10 cellular contexts compared by ENCODE assay signal in the genomic region with DNA sequence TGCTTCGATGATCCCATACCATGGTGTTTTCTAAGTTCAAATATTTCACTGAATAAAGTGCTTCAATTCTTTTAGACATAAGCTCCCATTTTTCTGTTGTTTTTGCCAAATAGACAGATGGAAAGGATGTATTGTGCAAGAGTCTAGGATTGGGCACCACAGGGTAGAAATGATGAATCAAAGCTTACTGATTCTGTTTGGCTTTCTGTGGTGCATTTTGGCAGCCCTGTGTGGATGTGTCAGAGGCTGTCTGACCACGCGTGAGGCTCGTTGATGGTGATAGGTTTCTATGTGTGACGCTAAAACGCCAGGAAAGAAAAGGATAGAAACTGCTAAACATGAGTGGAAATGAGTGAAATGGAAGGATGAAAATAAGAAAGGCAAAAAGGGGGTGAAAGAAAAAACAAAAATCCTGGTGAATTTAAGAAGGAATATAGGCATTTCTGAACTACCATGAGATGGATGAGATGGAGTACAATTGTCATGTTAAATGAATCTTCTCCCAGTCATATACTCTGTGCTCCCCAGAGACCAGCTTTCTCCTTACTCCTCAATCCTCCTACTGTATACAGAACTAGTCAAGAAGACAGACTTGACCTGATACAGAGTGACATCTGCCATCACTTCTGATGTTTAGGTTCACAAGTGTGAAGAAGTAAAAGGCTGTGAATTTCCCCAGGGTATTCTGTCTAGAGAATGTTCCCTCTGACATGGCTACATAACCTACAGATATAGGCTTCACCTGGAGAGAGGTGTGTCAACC. TPM values are rescaled to one million over a fixed set of nuclear protein-coding genes. Genes with fewer than 3 reads are reported as not detected.
DNase-seq lines count a peak whose midpoint lies in the region; ATAC-seq and TF ChIP-seq lines count a peak whose summit lies in the region.
"Had no signal": no experiment of that assay in that cellular context is flagged by ENCODE, and none has a peak within 500 bp of the region (broad histone marks: within the 10 kb centered on the region; RNA-seq: fewer than 3 reads in every experiment).

No MANE protein-coding gene starts in this region.

- TF ChIP-seq EP300 in tibial nerve (IDR thresholded peaks at IDR 0.05), result peak in 1 of 2 donors; percentile 49

- intact Hi-C loops in upper lobe of right lung (cut with DNase I), result no loop called here
- intact Hi-C loops in CD14-positive monocyte (cut with micrococcal nuclease), result no loop called here

- H3K27me3 Mint-ChIP-seq in activated naive CD4-positive, alpha-beta T cell treated with anti-CD3 and anti-CD28 coated beads, Interleukin-2, amount 50 U/mL, for 24 hours, result no peaks in the 10 kb centered on the region
- no peaks in the 10 kb centered on the region for H3K27me3 Mint-ChIP-seq in activated T-cell treated with anti-CD3 and anti-CD28 coated beads, Interleukin-2, amount 50 U/mL, for 4 hours (ENCODE audit: low read depth)
- peaks cover 0 to 2% (median 0%) of the 10 kb centered on the region in 3 donors for H3K27me3 Mint-ChIP-seq in CD14-positive monocyte (ENCODE audit: low read depth in 3 of 3)

- no peak overlapping the region for H3K4me3 ChIP-seq in tibial nerve
- H3K4me3 ChIP-seq in upper lobe of right lung, result no peak overlapping the region
- H3K4me3 ChIP-seq: heart right ventricle had no signal

- H3K27me3 ChIP-seq in tibial nerve (no peaks in the 10 kb centered on the region), upper lobe of right lung (no peaks in the 10 kb centered on the region)
- H3K27me3 ChIP-seq: heart right ventricle had no signal

- CTCF ChIA-PET in GM10248 (lab: Yijun Ruan, JAX), result interaction anchor here (1.5 to 2.3 kb wide), 4 partner anchors 8 to 168 kb away, joined by 5 to 11 read pairs (median 6); no protein-coding TSS in a partner anchor

- no peak for DNase-seq in activated naive CD4-positive, alpha-beta T cell (lab: John Stamatoyannopoulos, UW)
- no peak for DNase-seq in activated T-cell treated with anti-CD3 and anti-CD28 coated beads, Interleukin-2, amount 50 U/mL, for 4 hours
- DNase-seq in iris pigment epithelial cell (ENCODE audit: low read depth), result peak; percentile 97
- peak; percentile 40 to 41 for DNase-seq in tibial nerve (ENCODE audit: low spot score in 2 of 2)
- DNase-seq in upper lobe of right lung, result no peak
- no peak for DNase-seq in CD14-positive monocyte (ENCODE audit: low spot score)
- no peak for DNase-seq in GM10248 (ENCODE audit: extremely low spot score)
- DNase-seq: heart right ventricle, NCI-H82 had no signal

- POLR2A ChIA-PET in GM10248 (lab: Yijun Ruan, JAX), result interaction anchor here (0.6 kb wide), 1 partner anchor 24 kb away, joined by 4 read pairs; no protein-coding TSS in a partner anchor

- TF ChIP-seq POLR2A in tibial nerve (IDR thresholded peaks at IDR 0.05), result no peak

- TF ChIP-seq CTCF in tibial nerve (IDR thresholded peaks at IDR 0.05), result no peak
- TF ChIP-seq CTCF in upper lobe of right lung (IDR thresholded peaks at IDR 0.05), result no peak
- no peak for TF ChIP-seq CTCF in CD14-positive monocyte (IDR thresholded peaks at IDR 0.05)
- no peak for TF ChIP-seq CTCF in GM10248 (IDR thresholded peaks at IDR 0.05; ENCODE audit: control extremely low read depth, extremely low read depth, low read depth, missing control alignments)

- WGBS in tibial nerve, 2 donors, result 55 to 64% methylated on average over 6 of the region's 6 CpGs

- H3K9me3 ChIP-seq in tibial nerve (no peaks in the 10 kb centered on the region), upper lobe of right lung (no peaks in the 10 kb centered on the region)
- H3K9me3 ChIP-seq: heart right ventricle had no signal

- H3K9me3 Mint-ChIP-seq in activated naive CD4-positive, alpha-beta T cell treated with anti-CD3 and anti-CD28 coated beads, Interleukin-2, amount 50 U/mL, for 24 hours, result no peaks in the 10 kb centered on the region
- no peaks in the 10 kb centered on the region for H3K9me3 Mint-ChIP-seq in activated T-cell treated with anti-CD3 and anti-CD28 coated beads, Interleukin-2, amount 50 U/mL, for 4 hours
- peaks cover 0 to 4% (median 0%) of the 10 kb centered on the region in 7 donors for H3K9me3 Mint-ChIP-seq in CD14-positive monocyte

- peaks cover 21% of the 10 kb centered on the region for H3K36me3 Mint-ChIP-seq in activated naive CD4-positive, alpha-beta T cell treated with anti-CD3 and anti-CD28 coated beads, Interleukin-2, amount 50 U/mL, for 24 hours
- H3K36me3 Mint-ChIP-seq in activated T-cell treated with anti-CD3 and anti-CD28 coated beads, Interleukin-2, amount 50 U/mL, for 4 hours (ENCODE audit: insufficient read depth), result peaks cover 24% of the 10 kb centered on the region
- peaks cover 0 to 3% of the 10 kb centered on the region in 2 donors for H3K36me3 Mint-ChIP-seq in CD14-positive monocyte

- H3K4me1 ChIP-seq in tibial nerve, result peaks cover 0 to 48% (median 12%) of the 10 kb centered on the region in 4 donors
- no peaks in the 10 kb centered on the region for H3K4me1 ChIP-seq in upper lobe of right lung

- peaks cover 93% of the 10 kb centered on the region for H3K4me1 Mint-ChIP-seq in activated naive CD4-positive, alpha-beta T cell treated with anti-CD3 and anti-CD28 coated beads, Interleukin-2, amount 50 U/mL, for 24 hours
- H3K4me1 Mint-ChIP-seq in activated T-cell treated with anti-CD3 and anti-CD28 coated beads, Interleukin-2, amount 50 U/mL, for 4 hours (ENCODE audit: low read depth), result peaks cover 75% of the 10 kb centered on the region
- peaks cover 9% of the 10 kb centered on the region for H3K4me1 Mint-ChIP-seq in CD14-positive monocyte

- peak overlapping the region; percentile 27 for H3K27ac Mint-ChIP-seq in activated naive CD4-positive, alpha-beta T cell treated with anti-CD3 and anti-CD28 coated beads, Interleukin-2, amount 50 U/mL, for 24 hours
- no peak overlapping the region for H3K27ac Mint-ChIP-seq in CD14-positive monocyte

- H3K27ac ChIP-seq in tibial nerve, result peak overlapping the region in 2 of 4 donors; percentile 10 to 48
- H3K27ac ChIP-seq in upper lobe of right lung, result no peak overlapping the region

- H3K4me3 Mint-ChIP-seq in activated naive CD4-positive, alpha-beta T cell treated with anti-CD3 and anti-CD28 coated beads, Interleukin-2, amount 50 U/mL, for 24 hours, result no peak overlapping the region
- no peak overlapping the region for H3K4me3 Mint-ChIP-seq in activated T-cell treated with anti-CD3 and anti-CD28 coated beads, Interleukin-2, amount 50 U/mL, for 4 hours
- H3K4me3 Mint-ChIP-seq in CD14-positive monocyte, result no peak overlapping the region

- H3K36me3 ChIP-seq in tibial nerve (no peaks in the 10 kb centered on the region), upper lobe of right lung (no peaks in the 10 kb centered on the region)
- H3K36me3 ChIP-seq: heart right ventricle had no signal

- peak; percentile 79 to 86 for ATAC-seq in activated T-cell treated with anti-CD3 and anti-CD28 coated beads, Interleukin-2, amount 50 U/mL, for 4 hours
- no peak for ATAC-seq in upper lobe of right lung

RNA-seq across cellular contexts. Expression of gene ANKH, which starts 54.4 kb away (rescaled TPM):
- 100 to 1,000 TPM in 2 of 3 donors, 10 to 100 TPM in 1; 83.1 to 102 (median 101) TPM for total RNA-seq in activated T-cell treated with anti-CD3 and anti-CD28 coated beads, Interleukin-2, amount 50 U/mL, for 4 hours
- total RNA-seq in tibial nerve, result 10 to 100 TPM; 45.7 to 77.9 (median 46.6) TPM
- 67.2 TPM for total RNA-seq in upper lobe of right lung
- polyA plus RNA-seq in CD14-positive monocyte, result 1 to 10 TPM; 2.4 to 3.1 TPM

Comparison
In these comparisons a context has a peak if more than half of its experiments do, and no peak if none do; other contexts are left out.
1. DNase-seq: peak in iris pigment epithelial cell (single experiment) and tibial nerve (2 of 2); none in activated naive CD4-positive, alpha-beta T cell (0 of 4), activated T-cell treated with anti-CD3 and anti-CD28 coated beads, Interleukin-2, amount 50 U/mL, for 4 hours (single experiment), upper lobe of right lung (single experiment), CD14-positive monocyte (single experiment) and GM10248 (single experiment).